In the genomic region with DNA sequence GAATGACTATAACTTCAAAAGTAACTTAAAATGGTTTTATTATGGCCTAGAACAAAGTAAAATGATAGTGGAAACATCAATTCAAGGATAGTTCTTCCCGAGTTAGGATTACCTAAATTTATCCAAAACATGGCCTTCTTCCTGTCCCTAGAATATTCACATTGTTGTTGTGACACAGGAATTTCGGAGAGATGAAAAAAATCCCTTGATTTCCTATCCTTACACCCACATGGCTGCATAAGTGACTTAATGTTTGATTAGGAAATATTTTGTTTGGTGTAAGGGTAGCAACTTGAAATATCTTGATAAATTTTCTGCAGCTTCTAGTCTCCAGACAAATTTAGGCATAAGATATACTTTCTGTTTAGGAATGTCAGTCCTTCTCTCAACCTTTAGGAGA, we compare ENCODE assay signal across 27 cellular contexts.
"Had no signal": no experiment of that assay in that cellular context is flagged by ENCODE, and none has a peak within 500 bp of the region (broad histone marks: within the 10 kb centered on the region; RNA-seq: fewer than 3 reads in every experiment).

No MANE protein-coding gene starts in this region.

- H3K9me3 ChIP-seq: body of pancreas, esophagus squamous epithelium had no signal

- H3K27ac Mint-ChIP-seq: activated CD8-positive, alpha-beta T cell treated with anti-CD3 and anti-CD28 coated beads for 36 hours; activated naive CD4-positive, alpha-beta T cell treated with anti-CD3 and anti-CD28 coated beads for 36 hours; activated naive CD4-positive, alpha-beta T cell treated with anti-CD3 and anti-CD28 coated beads, Interleukin-2, amount 50 U/mL, for 24 hours; activated naive CD8-positive, alpha-beta T cell treated with anti-CD3 and anti-CD28 coated beads for 36 hours; activated naive CD8-positive, alpha-beta T cell treated with anti-CD3 and anti-CD28 coated beads, Interleukin-2, amount 50 U/mL, for 24 hours; activated T-helper 17 cell treated with anti-CD3 and anti-CD28 coated beads, Interleukin-2, amount 50 U/mL, for 72 hours; effector memory CD8-positive, alpha-beta T cell had no signal

- DNase-seq: activated CD4-positive, alpha-beta T cell treated with anti-CD3 and anti-CD28 coated beads for 48 hours; activated CD4-positive, alpha-beta T cell treated with anti-CD3 and anti-CD28 coated beads, Interleukin-2, amount 50 U/mL, for 1 hour; activated CD4-positive, alpha-beta T cell treated with anti-CD3 and anti-CD28 coated beads, Interleukin-2, amount 50 U/mL, for 48 hours; activated CD8-positive, alpha-beta memory T cell treated with anti-CD3 and anti-CD28 coated beads for 24 hours; activated CD8-positive, alpha-beta T cell treated with anti-CD3 and anti-CD28 coated beads for 36 hours; activated effector memory CD4-positive, alpha-beta T cell treated with Interleukin-2 at 50 U/mL for 16 hours; activated naive CD4-positive, alpha-beta T cell treated with anti-CD3 and anti-CD28 coated beads for 36 hours; activated naive CD8-positive, alpha-beta T cell treated with anti-CD3 and anti-CD28 coated beads for 36 hours; activated naive CD8-positive, alpha-beta T cell treated with anti-CD3 and anti-CD28 coated beads, Interleukin-2, amount 50 U/mL, for 24 hours; activated T-cell treated with anti-CD3 and anti-CD28 coated beads, Interleukin-2, amount 50 U/mL, for 4 hours; adrenal gland; amygdala; aorta; body of pancreas; caudate nucleus; cortex of kidney; dermis blood vessel endothelial cell; effector CD4-positive, alpha-beta T cell; effector memory CD8-positive, alpha-beta T cell; esophagus squamous epithelium; foreskin fibroblast; head of caudate nucleus; T-helper 2 cell had no signal

- H3K27ac ChIP-seq: adrenal gland, body of pancreas, esophagus squamous epithelium had no signal

- H3K27me3 ChIP-seq: adrenal gland, body of pancreas, esophagus squamous epithelium had no signal

- H3K4me1 ChIP-seq: body of pancreas, esophagus squamous epithelium had no signal

- H3K4me3 ChIP-seq: adrenal gland, body of pancreas, esophagus squamous epithelium had no signal

- H3K9me3 Mint-ChIP-seq: activated T-cell treated with anti-CD3 and anti-CD28 coated beads, Interleukin-2, amount 50 U/mL, for 4 hours; activated T-helper 17 cell treated with anti-CD3 and anti-CD28 coated beads, Interleukin-2, amount 50 U/mL, for 72 hours; effector memory CD8-positive, alpha-beta T cell had no signal

- H3K36me3 ChIP-seq: adrenal gland had no signal

- H3K27me3 Mint-ChIP-seq: activated CD8-positive, alpha-beta T cell treated with anti-CD3 and anti-CD28 coated beads for 36 hours; activated naive CD4-positive, alpha-beta T cell treated with anti-CD3 and anti-CD28 coated beads, Interleukin-2, amount 50 U/mL, for 24 hours; activated naive CD8-positive, alpha-beta T cell treated with anti-CD3 and anti-CD28 coated beads for 36 hours; activated naive CD8-positive, alpha-beta T cell treated with anti-CD3 and anti-CD28 coated beads, Interleukin-2, amount 50 U/mL, for 24 hours; activated T-helper 17 cell treated with anti-CD3 and anti-CD28 coated beads, Interleukin-2, amount 50 U/mL, for 72 hours; effector memory CD8-positive, alpha-beta T cell had no signal

- ATAC-seq: activated CD8-positive, alpha-beta T cell treated with anti-CD3 and anti-CD28 coated beads for 36 hours; activated naive CD8-positive, alpha-beta T cell treated with anti-CD3 and anti-CD28 coated beads, Interleukin-2, amount 50 U/mL, for 24 hours; activated T-cell treated with anti-CD3 and anti-CD28 coated beads, Interleukin-2, amount 50 U/mL, for 4 hours; activated T-helper 17 cell treated with anti-CD3 and anti-CD28 coated beads, Interleukin-2, amount 50 U/mL, for 72 hours; body of pancreas; effector memory CD8-positive, alpha-beta T cell had no signal

- H3K4me3 Mint-ChIP-seq: activated CD8-positive, alpha-beta T cell treated with anti-CD3 and anti-CD28 coated beads for 36 hours; activated naive CD4-positive, alpha-beta T cell treated with anti-CD3 and anti-CD28 coated beads for 36 hours; activated naive CD4-positive, alpha-beta T cell treated with anti-CD3 and anti-CD28 coated beads, Interleukin-2, amount 50 U/mL, for 24 hours; activated naive CD8-positive, alpha-beta T cell treated with anti-CD3 and anti-CD28 coated beads for 36 hours; activated naive CD8-positive, alpha-beta T cell treated with anti-CD3 and anti-CD28 coated beads, Interleukin-2, amount 50 U/mL, for 24 hours; activated T-cell treated with anti-CD3 and anti-CD28 coated beads, Interleukin-2, amount 50 U/mL, for 4 hours; activated T-helper 17 cell treated with anti-CD3 and anti-CD28 coated beads, Interleukin-2, amount 50 U/mL, for 72 hours; effector memory CD8-positive, alpha-beta T cell had no signal

- FAIRE-seq: colon, frontal cortex had no signal
